Comparison of ENCODE assay signal across 2 cellular contexts in the genomic region with DNA sequence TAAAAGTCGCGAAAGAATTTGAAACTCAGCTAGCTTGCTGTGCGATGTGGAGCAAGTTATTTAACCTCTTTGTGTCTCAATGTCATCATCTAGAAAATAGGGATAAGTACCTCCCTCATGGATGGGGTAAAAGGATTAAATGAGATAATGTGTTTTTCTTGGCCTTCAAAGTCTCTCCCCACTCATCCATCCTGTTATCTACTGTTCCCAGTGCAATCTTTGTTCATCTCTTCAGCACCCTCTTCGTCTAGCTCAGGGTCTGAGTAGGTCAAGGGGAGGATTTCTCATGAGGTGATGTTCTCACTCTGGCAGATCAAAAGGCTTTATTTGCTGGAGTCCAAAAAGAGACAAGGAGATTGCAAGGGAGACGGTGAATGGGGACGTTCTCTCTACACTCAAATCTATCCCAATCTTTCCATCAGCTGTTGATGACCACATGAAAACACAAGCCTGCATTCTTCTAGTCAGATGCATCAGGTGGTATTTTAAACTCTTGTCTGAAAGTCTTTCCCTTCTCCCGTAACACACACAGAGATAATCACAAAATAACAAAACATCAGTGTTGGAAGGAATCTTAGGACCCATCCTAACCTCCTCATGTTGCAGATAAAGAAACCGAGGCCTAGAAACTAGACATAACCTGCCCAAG.
TF ChIP-seq lines count a peak whose summit lies in the region.

No MANE protein-coding gene starts in this region.

TF ChIP-seq in H1, 55 proteins besides CTCF, POLR2A, EP300 and RAD21:
- TF ChIP-seq RBBP5 (IDR thresholded peaks at IDR 0.05; ENCODE audit: borderline replicate concordance, low read depth, low read length) (no peak), SIX5 (IDR thresholded peaks at IDR 0.05; ENCODE audit: low read depth, low read length) (no peak), POU5F1 (IDR thresholded peaks at IDR 0.05; ENCODE audit: low read depth, low read length) (no peak), CEBPB (IDR thresholded peaks at IDR 0.05; ENCODE audit: low read depth, low read length) (no peak), JUND (IDR thresholded peaks at IDR 0.05; ENCODE audit: low read length) (no peak), CHD2 (IDR thresholded peaks at IDR 0.05; ENCODE audit: low read length) (no peak), TBP (IDR thresholded peaks at IDR 0.05; ENCODE audit: low read depth, low read length) (no peak)

TF ChIP-seq in neural cell, 6 proteins besides CTCF, POLR2A, EP300 and RAD21:
- no peak for TF ChIP-seq POLR2AphosphoS5 (IDR thresholded peaks at IDR 0.05)
- TF ChIP-seq EZH2 (IDR thresholded peaks at IDR 0.05; ENCODE audit: borderline replicate concordance, insufficient read depth, low read length, poor library complexity, severe bottlenecking): no peak
- no peak for TF ChIP-seq MXI1 (conservative IDR thresholded peaks at IDR 0.05; ENCODE audit: poor library complexity, severe bottlenecking)
- no peak for TF ChIP-seq SMC3 (conservative IDR thresholded peaks at IDR 0.05; ENCODE audit: poor library complexity)
- TF ChIP-seq TAF1 (IDR thresholded peaks at IDR 0.05; ENCODE audit: low read depth): no peak
- TF ChIP-seq, protein P1, sequence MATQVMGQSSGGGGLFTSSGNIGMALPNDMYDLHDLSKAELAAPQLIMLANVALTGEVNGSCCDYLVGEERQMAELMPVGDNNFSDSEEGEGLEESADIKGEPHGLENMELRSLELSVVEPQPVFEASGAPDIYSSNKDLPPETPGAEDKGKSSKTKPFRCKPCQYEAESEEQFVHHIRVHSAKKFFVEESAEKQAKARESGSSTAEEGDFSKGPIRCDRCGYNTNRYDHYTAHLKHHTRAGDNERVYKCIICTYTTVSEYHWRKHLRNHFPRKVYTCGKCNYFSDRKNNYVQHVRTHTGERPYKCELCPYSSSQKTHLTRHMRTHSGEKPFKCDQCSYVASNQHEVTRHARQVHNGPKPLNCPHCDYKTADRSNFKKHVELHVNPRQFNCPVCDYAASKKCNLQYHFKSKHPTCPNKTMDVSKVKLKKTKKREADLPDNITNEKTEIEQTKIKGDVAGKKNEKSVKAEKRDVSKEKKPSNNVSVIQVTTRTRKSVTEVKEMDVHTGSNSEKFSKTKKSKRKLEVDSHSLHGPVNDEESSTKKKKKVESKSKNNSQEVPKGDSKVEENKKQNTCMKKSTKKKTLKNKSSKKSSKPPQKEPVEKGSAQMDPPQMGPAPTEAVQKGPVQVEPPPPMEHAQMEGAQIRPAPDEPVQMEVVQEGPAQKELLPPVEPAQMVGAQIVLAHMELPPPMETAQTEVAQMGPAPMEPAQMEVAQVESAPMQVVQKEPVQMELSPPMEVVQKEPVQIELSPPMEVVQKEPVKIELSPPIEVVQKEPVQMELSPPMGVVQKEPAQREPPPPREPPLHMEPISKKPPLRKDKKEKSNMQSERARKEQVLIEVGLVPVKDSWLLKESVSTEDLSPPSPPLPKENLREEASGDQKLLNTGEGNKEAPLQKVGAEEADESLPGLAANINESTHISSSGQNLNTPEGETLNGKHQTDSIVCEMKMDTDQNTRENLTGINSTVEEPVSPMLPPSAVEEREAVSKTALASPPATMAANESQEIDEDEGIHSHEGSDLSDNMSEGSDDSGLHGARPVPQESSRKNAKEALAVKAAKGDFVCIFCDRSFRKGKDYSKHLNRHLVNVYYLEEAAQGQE (IDR thresholded peaks at IDR 0.05; ENCODE audit: borderline replicate concordance): no peak
